Comparison of ENCODE assay signal across 24 cellular contexts in the genomic region with DNA sequence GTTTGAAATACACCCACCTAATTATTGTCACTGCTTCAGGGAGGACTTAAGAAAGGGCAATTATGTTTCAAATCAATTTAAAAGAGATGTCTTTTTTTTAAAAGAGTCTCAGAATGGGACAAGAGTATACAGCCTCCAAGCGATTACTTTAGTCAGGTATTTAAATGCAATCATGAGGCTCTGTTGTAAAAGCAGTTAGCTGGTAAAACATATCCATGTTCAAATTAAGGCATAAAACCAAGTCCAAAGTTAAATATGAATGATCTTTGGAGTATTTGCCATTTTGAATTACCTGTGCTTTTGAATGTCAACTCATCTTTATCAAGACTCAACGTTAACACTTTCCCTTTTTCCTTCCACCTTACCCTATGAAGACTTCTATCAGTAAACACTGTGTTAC. TPM values are rescaled to one million over a fixed set of nuclear protein-coding genes. Genes with fewer than 3 reads are reported as not detected.
DNase-seq lines count a peak whose midpoint lies in the region; ATAC-seq, FAIRE-seq and TF ChIP-seq lines count a peak whose summit lies in the region.
"Had no signal": no experiment of that assay in that cellular context is flagged by ENCODE, and none has a peak within 500 bp of the region (broad histone marks: within the 10 kb centered on the region; RNA-seq: fewer than 3 reads in every experiment).

No MANE protein-coding gene starts in this region.

- 72% methylated on average over 2 of the region's 2 CpGs for WGBS in esophagus muscularis mucosa

- no peaks in the 10 kb centered on the region for H3K9me3 ChIP-seq in endothelial cell of umbilical vein (replicated peaks; ENCODE audit: control insufficient read depth, insufficient read depth, low read length)
- H3K9me3 ChIP-seq in mucosa of descending colon, result no peaks in the 10 kb centered on the region
- no peaks in the 10 kb centered on the region for H3K9me3 ChIP-seq in esophagus muscularis mucosa
- H3K9me3 ChIP-seq: BLaER1 treated with 17β-estradiol and CSF1 and Interleukin-3, amounts not matched to agents 10 nM and 100 nM; Caco-2 had no signal

- H3K4me1 ChIP-seq in endothelial cell of umbilical vein (ENCODE audit: control insufficient read depth, extremely low read depth, insufficient read depth, low read length) (no peaks in the 10 kb centered on the region), mucosa of descending colon (ENCODE audit: low read depth) (no peaks in the 10 kb centered on the region), foreskin keratinocyte (no peaks in the 10 kb centered on the region), esophagus muscularis mucosa (no peaks in the 10 kb centered on the region)
- H3K4me1 ChIP-seq: BLaER1 treated with 17β-estradiol and CSF1 and Interleukin-3, amounts not matched to agents 10 nM and 100 nM; Caco-2 had no signal

- no peaks in the 10 kb centered on the region for H4K20me1 ChIP-seq in endothelial cell of umbilical vein (replicated peaks; ENCODE audit: control insufficient read depth, extremely low read depth, insufficient read depth, low read length)
- H4K20me1 ChIP-seq: BLaER1 treated with 17β-estradiol and CSF1 and Interleukin-3, amounts not matched to agents 10 nM and 100 nM had no signal

- intact Hi-C loops in endothelial cell of umbilical vein (cut with micrococcal nuclease) (no loop called here), mucosa of descending colon (cut with DNase I, micrococcal nuclease) (no loop called here), esophagus muscularis mucosa (cut with DNase I) (no loop called here)

- H3K4me2 ChIP-seq in endothelial cell of umbilical vein (ENCODE audit: insufficient read depth, low read length), result no peak overlapping the region
- H3K4me2 ChIP-seq: BLaER1 treated with 17β-estradiol and CSF1 and Interleukin-3, amounts not matched to agents 10 nM and 100 nM had no signal

- no peak overlapping the region for H3K4me3 ChIP-seq in endothelial cell of umbilical vein (replicated peaks in 1 of 3; ENCODE audit: insufficient read depth in 1 of 3, low read depth in 1 of 3, low read length in 3 of 3)
- no peak overlapping the region for H3K4me3 ChIP-seq in mucosa of descending colon
- H3K4me3 ChIP-seq in esophagus muscularis mucosa, result no peak overlapping the region
- H3K4me3 ChIP-seq: BLaER1 treated with 17β-estradiol and CSF1 and Interleukin-3, amounts not matched to agents 10 nM and 100 nM; GM12878 had no signal

- ATAC-seq in mucosa of descending colon (peak; percentile 54), foreskin keratinocyte (no peak), HG03457 (IDR thresholded peaks at IDR 0.05; ENCODE audit: unreplicated experiment) (no peak)
- ATAC-seq: CD8-positive, alpha-beta T cell; GM12878 had no signal

- DNase-seq in endothelial cell of umbilical vein (ENCODE audit: low read depth, low spot score) (no peak), mucosa of descending colon (no peak), foreskin keratinocyte (no peak), esophagus muscularis mucosa (ENCODE audit: extremely low spot score) (no peak), iPS-NIHi7 (ENCODE audit: extremely low spot score) (no peak)
- DNase-seq: 8988T; AML-193; Caco-2; Calu3; CD4-positive, alpha-beta T cell; CD8-positive, alpha-beta T cell; DMS 273 treated with DMSO at 0.1 percent for 48 hours; DMS153; DMS53; DMS79; DND-41; EL; GDM1 had no signal

- no TSS peak for BruUV-seq in endothelial cell of umbilical vein (replicated peaks; lab: Mats Ljungman, UMichigan)

- H2AFZ ChIP-seq in endothelial cell of umbilical vein (ENCODE audit: low read depth, low read length), result no peak overlapping the region

- H3K36me3 ChIP-seq in endothelial cell of umbilical vein (ENCODE audit: control insufficient read depth in 2 of 2, extremely low read depth in 1 of 2, insufficient read depth in 2 of 2, low read length in 2 of 2), result no peaks in the 10 kb centered on the region
- H3K36me3 ChIP-seq in mucosa of descending colon (ENCODE audit: low read depth), result no peaks in the 10 kb centered on the region
- no peaks in the 10 kb centered on the region for H3K36me3 ChIP-seq in esophagus muscularis mucosa
- H3K36me3 ChIP-seq: BLaER1 treated with 17β-estradiol and CSF1 and Interleukin-3, amounts not matched to agents 10 nM and 100 nM had no signal

- no peak for TF ChIP-seq EP300 in esophagus muscularis mucosa (IDR thresholded peaks at IDR 0.05)

- no peak for TF ChIP-seq CTCF in VCaP (conservative IDR thresholded peaks at IDR 0.05)
- TF ChIP-seq CTCF in endothelial cell of umbilical vein (IDR thresholded peaks at IDR 0.05; ENCODE audit: extremely low read depth in 1 of 2, insufficient read depth in 1 of 2, low read depth in 1 of 2, low read length in 2 of 2), result no peak
- no peak for TF ChIP-seq CTCF in mucosa of descending colon (IDR thresholded peaks at IDR 0.05)
- no peak for TF ChIP-seq CTCF in foreskin keratinocyte (conservative IDR thresholded peaks at IDR 0.05)
- no peak for TF ChIP-seq CTCF in esophagus muscularis mucosa (IDR thresholded peaks at IDR 0.05)

- H3K79me2 ChIP-seq in endothelial cell of umbilical vein (ENCODE audit: control insufficient read depth, insufficient read depth, low read length), result no peaks in the 10 kb centered on the region

- no peak overlapping the region for H3K9ac ChIP-seq in endothelial cell of umbilical vein (replicated peaks; ENCODE audit: extremely low read depth, insufficient read depth, low read length)
- H3K9ac ChIP-seq: BLaER1 treated with 17β-estradiol and CSF1 and Interleukin-3, amounts not matched to agents 10 nM and 100 nM had no signal

- H3K27ac ChIP-seq in VCaP (0 out of 2 replicates have a peak overlapping the region, but pooled peaks have one; percentile 52), endothelial cell of umbilical vein (ENCODE audit: insufficient read depth, low read depth, low read length) (no peak overlapping the region), foreskin keratinocyte (no peak overlapping the region), esophagus muscularis mucosa (replicated peaks in 1 of 4) (no peak overlapping the region)
- H3K27ac ChIP-seq: BLaER1 treated with 17β-estradiol and CSF1 and Interleukin-3, amounts not matched to agents 10 nM and 100 nM had no signal

- TF ChIP-seq POLR2A in endothelial cell of umbilical vein (IDR thresholded peaks at IDR 0.05; ENCODE audit: low read depth, low read length) (no peak), esophagus muscularis mucosa (IDR thresholded peaks at IDR 0.05; ENCODE audit: low read depth) (no peak)

- FAIRE-seq in endothelial cell of umbilical vein (lab: Jason Lieb, UNC), result peak; percentile 59
- FAIRE-seq: GM12878, GM12892, GM18507 had no signal

- POLR2A ChIA-PET in endothelial cell of umbilical vein (lab: Charles Lee), result no interaction called here

- dilution Hi-C loops in endothelial cell of umbilical vein (cut with MboI; ENCODE audit: extremely low pct_ligation_motif_present, low sequenced_read_pairs), result no loop called here

- no peaks in the 10 kb centered on the region for H3K9me1 ChIP-seq in endothelial cell of umbilical vein (replicated peaks; ENCODE audit: control insufficient read depth, extremely low read depth, insufficient read depth, low read length)

- H3K27me3 ChIP-seq in endothelial cell of umbilical vein (ENCODE audit: control insufficient read depth in 2 of 2, insufficient read depth in 2 of 2, low read length in 2 of 2) (no peaks in the 10 kb centered on the region), foreskin keratinocyte (no peaks in the 10 kb centered on the region), esophagus muscularis mucosa (no peaks in the 10 kb centered on the region)

- CTCF ChIA-PET in endothelial cell of umbilical vein (lab: Charles Lee), result no interaction called here

TF ChIP-seq in endothelial cell of umbilical vein, 7 proteins besides CTCF, POLR2A, EP300 and RAD21:
- TF ChIP-seq MYC (IDR thresholded peaks at IDR 0.05; ENCODE audit: low read depth, low read length) (no peak), EZH2 (IDR thresholded peaks at IDR 0.05; ENCODE audit: borderline replicate concordance, low read depth, low read length, severe bottlenecking) (no peak), GATA2 (IDR thresholded peaks at IDR 0.05; ENCODE audit: insufficient read depth, insufficient read length, low read depth, low read length) (no peak), JUN (IDR thresholded peaks at IDR 0.05; ENCODE audit: borderline replicate concordance, insufficient read depth, insufficient read length, low read depth) (no peak), FOS (IDR thresholded peaks at IDR 0.05; ENCODE audit: borderline replicate concordance, insufficient read depth, low read length) (no peak), POLR2AphosphoS5 (IDR thresholded peaks at IDR 0.05; ENCODE audit: insufficient read depth, low read depth, low read length) (no peak)
- TF ChIP-seq, protein P1, sequence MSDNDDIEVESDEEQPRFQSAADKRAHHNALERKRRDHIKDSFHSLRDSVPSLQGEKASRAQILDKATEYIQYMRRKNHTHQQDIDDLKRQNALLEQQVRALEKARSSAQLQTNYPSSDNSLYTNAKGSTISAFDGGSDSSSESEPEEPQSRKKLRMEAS (IDR thresholded peaks at IDR 0.05; ENCODE audit: insufficient read depth, insufficient read length), result no peak

RNA-seq across cellular contexts. Expression of a gene that starts 13.7 kb away (rescaled TPM):
- total RNA-seq in endothelial cell of umbilical vein (0.69 and 0.83 TPM in 2 replicates), mucosa of descending colon (10 to 100 TPM in 2 of 3 donors, 1 to 10 TPM in 1; 9.7 to 16.6 (median 11.3) TPM), foreskin keratinocyte (3.2 and 3.4 TPM in 2 replicates), esophagus muscularis mucosa (1 to 10 TPM; 3.1 to 5.4 (median 3.9) TPM)
- polyA plus RNA-seq in endothelial cell of umbilical vein (0.22 and 0.23 TPM in 2 replicates), foreskin keratinocyte (0.47 and 0.50 TPM in 2 replicates)
- polyA plus RNA-seq in endothelial cell of umbilical vein (2011; cell fraction: cytosol; rRNA removed), result 0.14 and 0.21 TPM in 2 replicates
- polyA plus RNA-seq in endothelial cell of umbilical vein (2011; cell fraction: nucleus; rRNA removed), result 1.3 and 1.4 TPM in 2 replicates
- polyA plus RNA-seq in endothelial cell of umbilical vein (2012), result 1.5 and 1.9 TPM in 2 replicates
- polyA minus RNA-seq in endothelial cell of umbilical vein, result 0.17 TPM in 2 replicates
- not detected for polyA minus RNA-seq in endothelial cell of umbilical vein (2011; cell fraction: cytosol; rRNA and poly(A)+ RNA removed)
- polyA minus RNA-seq in endothelial cell of umbilical vein (2011; cell fraction: nucleus; rRNA and poly(A)+ RNA removed), result 0.63 and 0.96 TPM in 2 replicates
- total RNA-seq: CD4-positive, alpha-beta T cell; CD8-positive, alpha-beta T cell had no signal
